In genomic region chr11:129846508-129847335, GRCh38 we compare ENCODE assay signal across 9 cellular contexts. TPM values are rescaled to one million over a fixed set of nuclear protein-coding genes. Genes with fewer than 3 reads are reported as not detected.
DNase-seq lines count a peak whose midpoint lies in the region; ATAC-seq and TF ChIP-seq lines count a peak whose summit lies in the region.
"Had no signal": no experiment of that assay in that cellular context is flagged by ENCODE, and none has a peak within 500 bp of the region (broad histone marks: within the 10 kb centered on the region; RNA-seq: fewer than 3 reads in every experiment).

No MANE protein-coding gene starts in this region.

- H3K4me3 ChIP-seq in mucosa of descending colon, result no peak overlapping the region
- H3K4me3 ChIP-seq in lower leg skin (ENCODE audit: low read depth, poor library complexity, severe bottlenecking), result no peak overlapping the region
- H3K4me3 ChIP-seq: thoracic aorta had no signal

- no peaks in the 10 kb centered on the region for H3K36me3 ChIP-seq in mucosa of descending colon (ENCODE audit: low read depth)
- H3K36me3 ChIP-seq: thoracic aorta had no signal

- no peaks in the 10 kb centered on the region for H3K27me3 Mint-ChIP-seq in naive thymus-derived CD8-positive, alpha-beta T cell

- DNase-seq in DMS53 (lab: John Stamatoyannopoulos, UW) (peak; percentile 91), LHCN-M2 (ENCODE audit: low read depth) (peak; percentile 96), mucosa of descending colon (peak in 1 of 3 donors; percentile 38), lower leg skin (ENCODE audit: low spot score in 2 of 2) (no peak), nucleus accumbens (lab: John Stamatoyannopoulos, UW) (no peak), GM10266 (ENCODE audit: extremely low spot score) (no peak)
- DNase-seq in activated naive CD4-positive, alpha-beta T cell treated with anti-CD3 and anti-CD28 coated beads, Interleukin-2, amount 50 U/mL, for 72 hours (ENCODE audit: low spot score in 2 of 2), result no peak
- no peak for DNase-seq in naive thymus-derived CD8-positive, alpha-beta T cell

- H3K27ac Mint-ChIP-seq in activated naive CD4-positive, alpha-beta T cell treated with anti-CD3 and anti-CD28 coated beads, Interleukin-2, amount 50 U/mL, for 72 hours, result peak overlapping the region in 1 of 2 donors; percentile 67
- H3K27ac Mint-ChIP-seq in naive thymus-derived CD8-positive, alpha-beta T cell, result peak overlapping the region in 5 of 10 donors; percentile 13 to 78 (median 75)

- POLR2A ChIA-PET in naive thymus-derived CD8-positive, alpha-beta T cell (lab: Charles Lee), result no interaction called here

- peak; percentile 47 to 50 for ATAC-seq in activated naive CD4-positive, alpha-beta T cell treated with anti-CD3 and anti-CD28 coated beads, Interleukin-2, amount 50 U/mL, for 72 hours
- peak; percentile 94 for ATAC-seq in mucosa of descending colon
- no peak for ATAC-seq in naive thymus-derived CD8-positive, alpha-beta T cell

- intact Hi-C loops in mucosa of descending colon (cut with DNase I, micrococcal nuclease) (no loop called here), lower leg skin (cut with DNase I; ENCODE audit: low total_unique reads) (no loop called here)

- TF ChIP-seq POLR2A in lower leg skin (IDR thresholded peaks at IDR 0.05), result no peak

- H3K4me1 Mint-ChIP-seq in naive thymus-derived CD8-positive, alpha-beta T cell, result peaks cover 17 to 31% (median 19%) of the 10 kb centered on the region in 4 donors

- TF ChIP-seq CTCF in mucosa of descending colon (IDR thresholded peaks at IDR 0.05), result no peak
- no peak for TF ChIP-seq CTCF in lower leg skin (IDR thresholded peaks at IDR 0.05)
- TF ChIP-seq CTCF in GM10266 (IDR thresholded peaks at IDR 0.05; ENCODE audit: control insufficient read depth, insufficient read depth, low read depth, missing control alignments), result no peak

- peaks cover 12% of the 10 kb centered on the region for H3K4me1 ChIP-seq in mucosa of descending colon (ENCODE audit: low read depth)

- 53 to 65% methylated on average over 6 of the region's 6 CpGs for WGBS in lower leg skin, 2 donors

- peaks cover 0 to 4% of the 10 kb centered on the region in 2 donors for H3K9me3 Mint-ChIP-seq in activated naive CD4-positive, alpha-beta T cell treated with anti-CD3 and anti-CD28 coated beads, Interleukin-2, amount 50 U/mL, for 72 hours
- H3K9me3 Mint-ChIP-seq in naive thymus-derived CD8-positive, alpha-beta T cell, result peaks cover 5 to 16% (median 11%) of the 10 kb centered on the region in 9 donors

- no peaks in the 10 kb centered on the region for H3K9me3 ChIP-seq in mucosa of descending colon
- H3K9me3 ChIP-seq: thoracic aorta had no signal

- peak overlapping the region in 4 of 10 donors; percentile 19 to 43 (median 32) for H3K4me3 Mint-ChIP-seq in naive thymus-derived CD8-positive, alpha-beta T cell

- H3K36me3 Mint-ChIP-seq in activated naive CD4-positive, alpha-beta T cell treated with anti-CD3 and anti-CD28 coated beads, Interleukin-2, amount 50 U/mL, for 72 hours, result no peaks in the 10 kb centered on the region
- peaks cover 0 to 16% (median 9%) of the 10 kb centered on the region in 3 donors for H3K36me3 Mint-ChIP-seq in naive thymus-derived CD8-positive, alpha-beta T cell

RNA-seq across cellular contexts. Expression of gene TMEM45B, which starts 31.1 kb away (rescaled TPM):
- not detected in 2 replicates for total RNA-seq in LHCN-M2 (2014; rRNA removed)
- 0.05 TPM for polyA plus RNA-seq in LHCN-M2 (2012)
- total RNA-seq in activated naive CD4-positive, alpha-beta T cell treated with anti-CD3 and anti-CD28 coated beads, Interleukin-2, amount 50 U/mL, for 72 hours, result 1 to 10 TPM; 2.3 to 2.9 TPM
- 100 to 1,000 TPM; 165 to 442 (median 278) TPM for total RNA-seq in mucosa of descending colon
- total RNA-seq in lower leg skin, result 10 to 100 TPM; 50.2 to 76.1 (median 55.1) TPM
- total RNA-seq in naive thymus-derived CD8-positive, alpha-beta T cell, result 1 to 10 TPM; 4.7 to 6.1 TPM
- 1 to 10 TPM in 2 of 3 donors, under 1 TPM in 1; 0.96 to 1.7 (median 1.1) TPM for polyA plus RNA-seq in naive thymus-derived CD8-positive, alpha-beta T cell
- total RNA-seq: thoracic aorta had no signal

RNA-seq across cellular contexts. Expression of gene NFRKB, which starts 48.7 kb away (rescaled TPM):
- 25.7 and 26.8 TPM in 2 replicates for total RNA-seq in LHCN-M2 (2014; rRNA removed)
- polyA plus RNA-seq in LHCN-M2 (2012), result 8.3 TPM
- total RNA-seq in activated naive CD4-positive, alpha-beta T cell treated with anti-CD3 and anti-CD28 coated beads, Interleukin-2, amount 50 U/mL, for 72 hours, result 10 to 100 TPM; 41.8 to 42.1 TPM
- total RNA-seq in mucosa of descending colon, result 10 to 100 TPM; 19.5 to 27.0 (median 23.7) TPM
- total RNA-seq in lower leg skin, result 10 to 100 TPM; 41.9 to 57.1 (median 53.2) TPM
- total RNA-seq in naive thymus-derived CD8-positive, alpha-beta T cell, result 10 to 100 TPM; 60.1 to 61.4 TPM
- 10 to 100 TPM; 16.9 to 21.9 (median 17.6) TPM for polyA plus RNA-seq in naive thymus-derived CD8-positive, alpha-beta T cell

Comparison
In these comparisons a context has a peak if more than half of its experiments do, and no peak if none do; other contexts are left out.
1. DNase-seq: peak in DMS53 (single experiment) and LHCN-M2 (single experiment); none in activated naive CD4-positive, alpha-beta T cell treated with anti-CD3 and anti-CD28 coated beads, Interleukin-2, amount 50 U/mL, for 72 hours (0 of 2), lower leg skin (0 of 2), nucleus accumbens (0 of 56), naive thymus-derived CD8-positive, alpha-beta T cell (0 of 10) and GM10266 (single experiment).
2. ATAC-seq: peak in activated naive CD4-positive, alpha-beta T cell treated with anti-CD3 and anti-CD28 coated beads, Interleukin-2, amount 50 U/mL, for 72 hours (2 of 2) and mucosa of descending colon (single experiment); none in naive thymus-derived CD8-positive, alpha-beta T cell (0 of 2).
3. RNA of gene TMEM45B, which starts 31.1 kb away (total RNA-seq): 165 to 442 TPM in mucosa of descending colon and 50.2 to 76.1 TPM in lower leg skin; 4.7 to 6.1 TPM in naive thymus-derived CD8-positive, alpha-beta T cell, 2.3 to 2.9 TPM in activated naive CD4-positive, alpha-beta T cell treated with anti-CD3 and anti-CD28 coated beads, Interleukin-2, amount 50 U/mL, for 72 hours and not detected in LHCN-M2; every median in the first group is over 4 times any median in the second.